1 cellular context compared by ENCODE assay signal in genomic region chr11:235998-236773, GRCh38.
TF ChIP-seq lines count a peak whose summit lies in the region.

TSS of gene SIRT3 (minus strand) at chr11:236342. CDS start at chr11:236328, 14 bp downstream.

TF ChIP-seq in K562, 482 proteins besides CTCF, POLR2A, EP300 and RAD21 (continued from another document and continues in another):
- TF ChIP-seq NEUROD1 (IDR thresholded peaks at IDR 0.05; ENCODE audit: borderline replicate concordance, low read depth, low read length, partially characterized antibody), result peak; percentile 12
- TF ChIP-seq ARNT (IDR thresholded peaks at IDR 0.05), result peak; percentile 67 to 80
- TF ChIP-seq MXI1 (IDR thresholded peaks at IDR 0.05; ENCODE audit: low read depth, low read length), result 0 out of 2 replicates have a peak, but pooled peaks have one; percentile 47
- no peak for TF ChIP-seq ZNF77 (CRISPR knock-in tag; IDR thresholded peaks at IDR 0.05)
- TF ChIP-seq KDM2B (CRISPR knock-in tag; IDR thresholded peaks at IDR 0.05), result peak; percentile 52; the same call in 1 of the 2 replicates
- TF ChIP-seq TCF7L2 (IDR thresholded peaks at IDR 0.05; ENCODE audit: low read depth, low read length), result no peak
- peak; percentile 45 for TF ChIP-seq TEAD4 (IDR thresholded peaks at IDR 0.05; ENCODE audit: low read length)
- TF ChIP-seq TEAD4 (CRISPR knock-in tag; IDR thresholded peaks at IDR 0.05; ENCODE audit: borderline replicate concordance), result no peak
- peak; percentile 52; the same call in 1 of the 2 replicates for TF ChIP-seq E2F3 (CRISPR knock-in tag; IDR thresholded peaks at IDR 0.05)
- no peak for TF ChIP-seq ZFP91 (CRISPR knock-in tag; IDR thresholded peaks at IDR 0.05)
- TF ChIP-seq CHD4 (IDR thresholded peaks at IDR 0.05; ENCODE audit: insufficient read depth, insufficient replicate concordance, low read depth, low read length, poor library complexity, severe bottlenecking), result no peak
- 0 out of 2 replicates have a peak, but pooled peaks have one; percentile 17 for TF ChIP-seq ZKSCAN1 (IDR thresholded peaks at IDR 0.05; ENCODE audit: low read depth, low read length)
- no peak for TF ChIP-seq RFX7 (CRISPR knock-in tag; IDR thresholded peaks at IDR 0.05)
- peak; percentile 57; the same call in 1 of the 2 replicates for TF ChIP-seq LEF1 (IDR thresholded peaks at IDR 0.05)
- TF ChIP-seq DDX20 (tag; IDR thresholded peaks at IDR 0.05; ENCODE audit: low read depth), result no peak
- no peak for TF ChIP-seq ZNF551 (CRISPR knock-in tag; IDR thresholded peaks at IDR 0.05)
- 0 out of 2 replicates have a peak, but pooled peaks have one; percentile 56 for TF ChIP-seq ZFPM2 (CRISPR knock-in tag; IDR thresholded peaks at IDR 0.05)
- TF ChIP-seq ZNF511 (CRISPR knock-in tag; IDR thresholded peaks at IDR 0.05), result 0 out of 2 replicates have a peak, but pooled peaks have one; percentile 44
- TF ChIP-seq HLTF (IDR thresholded peaks at IDR 0.05), result no peak
- TF ChIP-seq LCOR (CRISPR knock-in tag; IDR thresholded peaks at IDR 0.05), result no peak
- TF ChIP-seq THRAP3 (IDR thresholded peaks at IDR 0.05; ENCODE audit: borderline replicate concordance), result peak; percentile 71; the same call in 1 of the 2 replicates
- peak; percentile 91; the same call in 1 of the 2 replicates for TF ChIP-seq NCOA1 (IDR thresholded peaks at IDR 0.05; ENCODE audit: low read depth)
- no peak for TF ChIP-seq ZBTB7A (IDR thresholded peaks at IDR 0.05; ENCODE audit: borderline replicate concordance, control insufficient read depth, low read depth, low read length)
- TF ChIP-seq NCOA2 (IDR thresholded peaks at IDR 0.05; ENCODE audit: partially characterized antibody in 2 of 2), result no peak
- TF ChIP-seq NR1H2 (CRISPR knock-in tag; IDR thresholded peaks at IDR 0.05), result no peak
- no peak for TF ChIP-seq ZNF707 (CRISPR knock-in tag; conservative IDR thresholded peaks at IDR 0.05)
- no peak for TF ChIP-seq ZNF124 (CRISPR knock-in tag; IDR thresholded peaks at IDR 0.05)
- TF ChIP-seq CHAMP1 (IDR thresholded peaks at IDR 0.05), result no peak
- peak; percentile 81 for TF ChIP-seq POLR2G (IDR thresholded peaks at IDR 0.05; ENCODE audit: low read depth, low read length)
- TF ChIP-seq ZKSCAN3 (CRISPR knock-in tag; IDR thresholded peaks at IDR 0.05), result no peak
- TF ChIP-seq MTA1 (IDR thresholded peaks at IDR 0.05; ENCODE audit: borderline replicate concordance), result peak; percentile 73
- TF ChIP-seq ASH1L (IDR thresholded peaks at IDR 0.05; ENCODE audit: borderline replicate concordance, low read depth, partially characterized antibody), result no peak
- TF ChIP-seq ZC3H11A (IDR thresholded peaks at IDR 0.05; ENCODE audit: low read depth, low read length), result no peak
- TF ChIP-seq TAF7 (tag; IDR thresholded peaks at IDR 0.05), result peak; percentile 12; the same call in 1 of the 2 replicates
- 0 out of 2 replicates have a peak, but pooled peaks have one; percentile 23 for TF ChIP-seq JUND (IDR thresholded peaks at IDR 0.05; ENCODE audit: borderline replicate concordance, low read depth, low read length)
- no peak for TF ChIP-seq JUND (tag; IDR thresholded peaks at IDR 0.05; ENCODE audit: borderline replicate concordance, low read depth, low read length)
- TF ChIP-seq AFF4 (CRISPR knock-in tag; IDR thresholded peaks at IDR 0.05), result 0 out of 2 replicates have a peak, but pooled peaks have one; percentile 27
- no peak for TF ChIP-seq HBP1 (CRISPR knock-in tag; IDR thresholded peaks at IDR 0.05)
- peak; percentile 81; the same call in 1 of the 2 replicates for TF ChIP-seq ZNF165 (CRISPR knock-in tag; IDR thresholded peaks at IDR 0.05; ENCODE audit: borderline replicate concordance)
- no peak for TF ChIP-seq ZC3H4 (CRISPR knock-in tag; IDR thresholded peaks at IDR 0.05; ENCODE audit: borderline replicate concordance)
- no peak for TF ChIP-seq ZNF431 (CRISPR knock-in tag; IDR thresholded peaks at IDR 0.05)
- no peak for TF ChIP-seq FOS (IDR thresholded peaks at IDR 0.05; ENCODE audit: extremely low read depth, insufficient read length)
- TF ChIP-seq HES1 (IDR thresholded peaks at IDR 0.05; ENCODE audit: low read depth), result no peak
- no peak for TF ChIP-seq MBD1 (CRISPR knock-in tag; IDR thresholded peaks at IDR 0.05)
- TF ChIP-seq ZNF583 (CRISPR knock-in tag; IDR thresholded peaks at IDR 0.05), result no peak
- peak; percentile 63 for TF ChIP-seq DPF2 (IDR thresholded peaks at IDR 0.05)
- TF ChIP-seq TEAD1 (CRISPR knock-in tag; IDR thresholded peaks at IDR 0.05), result peak in 1 of 2 experiments; percentile 45; a peak in 1 of 4 replicates
- peak; percentile 92 for TF ChIP-seq CREM (IDR thresholded peaks at IDR 0.05; ENCODE audit: low read depth)
- TF ChIP-seq FOXA3 (CRISPR knock-in tag; conservative IDR thresholded peaks at IDR 0.05 in 1 of 2, IDR thresholded peaks at IDR 0.05 in 1 of 2), result no peak
- no peak for TF ChIP-seq HDAC6 (IDR thresholded peaks at IDR 0.05; ENCODE audit: low read depth, low read length)
- no peak for TF ChIP-seq ZNF75A (CRISPR knock-in tag; IDR thresholded peaks at IDR 0.05)
- peak; percentile 85 for TF ChIP-seq NR2C1 (IDR thresholded peaks at IDR 0.05)
- TF ChIP-seq NR2C1 (tag; IDR thresholded peaks at IDR 0.05), result peak; percentile 73
- no peak for TF ChIP-seq ZNF785 (CRISPR knock-in tag; IDR thresholded peaks at IDR 0.05)
- peak; percentile 40; the same call in 1 of the 2 replicates for TF ChIP-seq FOXM1 (IDR thresholded peaks at IDR 0.05; ENCODE audit: low read depth)
- TF ChIP-seq FOXM1 (CRISPR knock-in tag; IDR thresholded peaks at IDR 0.05; ENCODE audit: low read depth), result no peak
- no peak for TF ChIP-seq CCAR2 (IDR thresholded peaks at IDR 0.05; ENCODE audit: low read depth, low read length)
- TF ChIP-seq KAT7 (CRISPR knock-in tag; IDR thresholded peaks at IDR 0.05; ENCODE audit: borderline replicate concordance), result no peak; the same call in 1 of the 2 replicates
- TF ChIP-seq SMARCA5 (IDR thresholded peaks at IDR 0.05), result peak; percentile 76
- peak; percentile 96 for TF ChIP-seq VEZF1 (CRISPR knock-in tag; IDR thresholded peaks at IDR 0.05)
- TF ChIP-seq TCF15 (CRISPR knock-in tag; IDR thresholded peaks at IDR 0.05), result no peak
- TF ChIP-seq ZNF197 (CRISPR knock-in tag; IDR thresholded peaks at IDR 0.05; ENCODE audit: low read depth), result no peak
- no peak for TF ChIP-seq ZNF561 (CRISPR knock-in tag; conservative IDR thresholded peaks at IDR 0.05)
- peak; percentile 47; the same call in 1 of the 2 replicates for TF ChIP-seq NFRKB (IDR thresholded peaks at IDR 0.05; ENCODE audit: low read depth)
- TF ChIP-seq RBM14 (IDR thresholded peaks at IDR 0.05; ENCODE audit: borderline replicate concordance, insufficient read depth, low read depth, low read length), result no peak
